ENCODE assay signal across 15 cellular contexts in genomic region chr2:12168354-12169059, GRCh38.
A peak's percentile ranks its signal among the peaks of the same experiment; 100 is the strongest.
DNase-seq lines count a peak whose midpoint lies in the region; ATAC-seq and TF ChIP-seq lines count a peak whose summit lies in the region.
"Had no signal": no experiment of that assay in that cellular context is flagged by ENCODE, and none has a peak within 500 bp of the region (broad histone marks: within the 10 kb centered on the region; RNA-seq: fewer than 3 reads in every experiment).

No MANE protein-coding gene starts in this region.

- TF ChIP-seq CTCF in SK-N-SH (IDR thresholded peaks at IDR 0.05): no peak
- no peak for TF ChIP-seq CTCF in lower lobe of right lung (IDR thresholded peaks at IDR 0.05)
- TF ChIP-seq CTCF in A673 (conservative IDR thresholded peaks at IDR 0.05; ENCODE audit: low read depth, low read length): no peak

- no peak for ATAC-seq in SK-N-SH treated with all-trans-retinoic acid at 6 μM for 48 hours
- ATAC-seq in activated T-helper 17 cell treated with anti-CD3 and anti-CD28 coated beads, Interleukin-2, amount 50 U/mL, for 72 hours (replicated peaks): no peak
- ATAC-seq in lower lobe of right lung: no peak

- peaks cover 22 to 40% of the 10 kb centered on the region in 2 experiments; a peak in 2 of 4 replicates for H3K4me1 ChIP-seq in SK-N-SH (ENCODE audit: control insufficient read depth in 1 of 2, insufficient read depth in 2 of 2, low read depth in 1 of 2, low read length in 1 of 2)
- H3K4me1 ChIP-seq in lower lobe of right lung: peaks cover 29% of the 10 kb centered on the region
- peaks cover 10 to 32% (median 27%) of the 10 kb centered on the region in 5 donors for H3K4me1 ChIP-seq in subcutaneous abdominal adipose tissue (ENCODE audit: control insufficient read depth in 5 of 5, insufficient read depth in 5 of 5, low read length in 5 of 5)
- H3K4me1 ChIP-seq in A673 (ENCODE audit: insufficient read depth, low read length, poor library complexity, severe bottlenecking): peaks cover 21% of the 10 kb centered on the region
- H3K4me1 ChIP-seq: A549 had no signal

- H3K36me3 ChIP-seq in SK-N-SH (replicated peaks in 1 of 2; ENCODE audit: control insufficient read depth in 1 of 2, insufficient read depth in 2 of 2, low read length in 1 of 2) (no peaks in the 10 kb centered on the region), lower lobe of right lung (no peaks in the 10 kb centered on the region), subcutaneous abdominal adipose tissue (ENCODE audit: control insufficient read depth in 5 of 5, insufficient read depth in 5 of 5, low read length in 5 of 5) (no peaks in the 10 kb centered on the region), A673 (ENCODE audit: insufficient read depth, low read length, poor library complexity, severe bottlenecking) (no peaks in the 10 kb centered on the region)

- no peak for TF ChIP-seq EP300 in SK-N-SH (IDR thresholded peaks at IDR 0.05; ENCODE audit: borderline replicate concordance in 1 of 2, low read depth in 1 of 2, low read length in 1 of 2)

- no peak for TF ChIP-seq RAD21 in SK-N-SH (IDR thresholded peaks at IDR 0.05; ENCODE audit: low read length)

- H2AFZ ChIP-seq in SK-N-SH (ENCODE audit: low read depth): no peak overlapping the region

- H3K4me3 Mint-ChIP-seq in activated T-helper 17 cell treated with anti-CD3 and anti-CD28 coated beads, Interleukin-2, amount 50 U/mL, for 72 hours: peak overlapping the region; percentile 70

- POLR2A ChIA-PET in SK-N-SH (lab: Yijun Ruan, JAX): interaction anchor here (1.4 kb wide), 1 partner anchor 548 kb away, joined by 5 read pairs; the partner anchor contains the start of gene TRIB2
- POLR2A ChIA-PET in A673 (lab: Charles Lee; ENCODE audit: low non-redundant PET): no interaction called here

- 68% methylated on average over 6 of the region's 6 CpGs for WGBS in SK-N-SH (ENCODE audit: low lambda C conversion rate)

- no peaks in the 10 kb centered on the region for H3K79me2 ChIP-seq in SK-N-SH (ENCODE audit: insufficient read depth)

- H3K27ac Mint-ChIP-seq in activated T-helper 17 cell treated with anti-CD3 and anti-CD28 coated beads, Interleukin-2, amount 50 U/mL, for 72 hours: peak overlapping the region; percentile 94

- no peaks in the 10 kb centered on the region for H4K20me1 ChIP-seq in SK-N-SH (ENCODE audit: insufficient read depth)

- H3K9me2 ChIP-seq in SK-N-SH: no peaks in the 10 kb centered on the region

- BruUV-seq in A673 (replicated peaks; lab: Mats Ljungman, UMichigan): no TSS peak

- intact Hi-C loops in lower lobe of right lung (cut with DNase I) (no loop called here), A673 (cut with micrococcal nuclease; ENCODE audit: unreplicated experiment) (no loop called here)

- H3K36me3 Mint-ChIP-seq in activated T-helper 17 cell treated with anti-CD3 and anti-CD28 coated beads, Interleukin-2, amount 50 U/mL, for 72 hours (ENCODE audit: low read depth): peaks cover 6% of the 10 kb centered on the region

- no peaks in the 10 kb centered on the region for H3K27me3 ChIP-seq in SK-N-SH (ENCODE audit: insufficient read depth)
- no peaks in the 10 kb centered on the region for H3K27me3 ChIP-seq in lower lobe of right lung (ENCODE audit: low read depth)
- no peaks in the 10 kb centered on the region for H3K27me3 ChIP-seq in subcutaneous abdominal adipose tissue (ENCODE audit: control insufficient read depth in 5 of 5, insufficient read depth in 4 of 5, low read length in 5 of 5)
- H3K27me3 ChIP-seq in A673 (replicated peaks; ENCODE audit: insufficient read depth, low read depth, low read length, poor library complexity): no peaks in the 10 kb centered on the region

- H3K9me3 ChIP-seq in SK-N-SH (no peaks in the 10 kb centered on the region), lower lobe of right lung (no peaks in the 10 kb centered on the region), subcutaneous abdominal adipose tissue (ENCODE audit: control insufficient read depth in 5 of 5, low read length in 5 of 5) (no peaks in the 10 kb centered on the region), A673 (ENCODE audit: low read depth, low read length, poor library complexity, severe bottlenecking) (no peaks in the 10 kb centered on the region)
- H3K9me3 ChIP-seq: A549 had no signal

- no peaks in the 10 kb centered on the region for H3K9me3 Mint-ChIP-seq in activated T-helper 17 cell treated with anti-CD3 and anti-CD28 coated beads, Interleukin-2, amount 50 U/mL, for 72 hours

- H3K27ac ChIP-seq in SK-N-SH (ENCODE audit: low read depth in 2 of 2, low read length in 1 of 2) (peak overlapping the region in 1 of 2 experiments; percentile 73; a peak in 1 of 4 replicates), lower lobe of right lung (peak overlapping the region; percentile 32), subcutaneous abdominal adipose tissue (ENCODE audit: low read depth, low read length) (peak overlapping the region; percentile 54), A673 (ENCODE audit: low read depth, low read length, poor library complexity, severe bottlenecking) (no peak overlapping the region)
- H3K27ac ChIP-seq: A549, SK-N-MC had no signal

- H3K4me1 Mint-ChIP-seq in activated T-helper 17 cell treated with anti-CD3 and anti-CD28 coated beads, Interleukin-2, amount 50 U/mL, for 72 hours: peaks cover 15% of the 10 kb centered on the region

- CTCF ChIA-PET in SK-N-SH (lab: Yijun Ruan, JAX): interaction anchor here (0.5 to 2.1 kb wide), 12 partner anchors 10 to 838 kb away, joined by 3 to 16 read pairs (median 3); partner anchors contain the start of gene TRIB2
- CTCF ChIA-PET in A673 (lab: Charles Lee): no interaction called here

- H3K4me3 ChIP-seq in SK-N-SH (ENCODE audit: low read depth in 2 of 2, low read length in 1 of 2): no peak overlapping the region
- H3K4me3 ChIP-seq in lower lobe of right lung: no peak overlapping the region
- no peak overlapping the region for H3K4me3 ChIP-seq in subcutaneous abdominal adipose tissue (ENCODE audit: low read depth in 1 of 5, low read length in 5 of 5)
- H3K4me3 ChIP-seq in A673 (ENCODE audit: low read depth, low read length, poor library complexity, severe bottlenecking): no peak overlapping the region
- H3K4me3 ChIP-seq: A549, SK-N-MC had no signal

- no peaks in the 10 kb centered on the region for H3F3A ChIP-seq in SK-N-SH (replicated peaks; ENCODE audit: insufficient read depth)

- no peaks in the 10 kb centered on the region for H3K27me3 Mint-ChIP-seq in activated T-helper 17 cell treated with anti-CD3 and anti-CD28 coated beads, Interleukin-2, amount 50 U/mL, for 72 hours

- H3K4me2 ChIP-seq in SK-N-SH: no peak overlapping the region
- H3K4me2 ChIP-seq: A549 had no signal

- DNase-seq in SK-N-SH (no peak), lower lobe of right lung (no peak), islet precursor cell (no peak), A673 (ENCODE audit: low spot score) (no peak), kidney glomerular epithelial cell (lab: John Stamatoyannopoulos, UW) (no peak)
- DNase-seq: activated CD4-positive, alpha-beta T cell treated with anti-CD3 and anti-CD28 coated beads for 1 hour; activated effector memory CD4-positive, alpha-beta T cell treated with anti-CD3 and anti-CD28 coated beads, Interleukin-2, amount 50 U/mL, for 16 hours; left colon; NCI-H526; posterior cingulate gyrus had no signal

- H3K9ac ChIP-seq in SK-N-SH: no peak overlapping the region
- peak overlapping the region in 1 of 5 donors; percentile 22 for H3K9ac ChIP-seq in subcutaneous abdominal adipose tissue (ENCODE audit: low read length in 5 of 5)

TF ChIP-seq in SK-N-SH treated with all-trans-retinoic acid at 6 μM for 48 hours, 23 proteins besides CTCF, POLR2A, EP300 and RAD21 (continues in another document):
- TF ChIP-seq ZNF8 (CRISPR knock-in tag; IDR thresholded peaks at IDR 0.05) (no peak), ZNF565 (CRISPR knock-in tag; conservative IDR thresholded peaks at IDR 0.05; ENCODE audit: low read depth) (peak; percentile 41; the same call in 1 of the 2 replicates)

TF ChIP-seq in SK-N-SH, 30 proteins besides CTCF, POLR2A, EP300 and RAD21:
- TF ChIP-seq RCOR1 (IDR thresholded peaks at IDR 0.05; ENCODE audit: low read length) (no peak), FOSL2 (IDR thresholded peaks at IDR 0.05; ENCODE audit: borderline replicate concordance, low read depth) (no peak), RFX5 (IDR thresholded peaks at IDR 0.05; ENCODE audit: low read length) (no peak), FOXM1 (IDR thresholded peaks at IDR 0.05; ENCODE audit: low read depth) (no peak), NFIC (IDR thresholded peaks at IDR 0.05; ENCODE audit: borderline replicate concordance) (no peak), RXRA (IDR thresholded peaks at IDR 0.05; ENCODE audit: borderline replicate concordance, low read depth) (no peak), MEF2A (IDR thresholded peaks at IDR 0.05; ENCODE audit: borderline replicate concordance, low read depth) (no peak), ZBTB33 (IDR thresholded peaks at IDR 0.05; ENCODE audit: borderline replicate concordance, low read depth) (no peak), CHD2 (IDR thresholded peaks at IDR 0.05; ENCODE audit: low read length, partially characterized antibody) (no peak)
- TF ChIP-seq, protein P1, sequence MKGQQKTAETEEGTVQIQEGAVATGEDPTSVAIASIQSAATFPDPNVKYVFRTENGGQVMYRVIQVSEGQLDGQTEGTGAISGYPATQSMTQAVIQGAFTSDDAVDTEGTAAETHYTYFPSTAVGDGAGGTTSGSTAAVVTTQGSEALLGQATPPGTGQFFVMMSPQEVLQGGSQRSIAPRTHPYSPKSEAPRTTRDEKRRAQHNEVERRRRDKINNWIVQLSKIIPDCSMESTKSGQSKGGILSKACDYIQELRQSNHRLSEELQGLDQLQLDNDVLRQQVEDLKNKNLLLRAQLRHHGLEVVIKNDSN (IDR thresholded peaks at IDR 0.05; ENCODE audit: borderline replicate concordance, low read depth): no peak
TF ChIP-seq in SK-N-SH: peak in this region for 0.
